ENCODE assay signal across 1 cellular context in the genomic region with DNA sequence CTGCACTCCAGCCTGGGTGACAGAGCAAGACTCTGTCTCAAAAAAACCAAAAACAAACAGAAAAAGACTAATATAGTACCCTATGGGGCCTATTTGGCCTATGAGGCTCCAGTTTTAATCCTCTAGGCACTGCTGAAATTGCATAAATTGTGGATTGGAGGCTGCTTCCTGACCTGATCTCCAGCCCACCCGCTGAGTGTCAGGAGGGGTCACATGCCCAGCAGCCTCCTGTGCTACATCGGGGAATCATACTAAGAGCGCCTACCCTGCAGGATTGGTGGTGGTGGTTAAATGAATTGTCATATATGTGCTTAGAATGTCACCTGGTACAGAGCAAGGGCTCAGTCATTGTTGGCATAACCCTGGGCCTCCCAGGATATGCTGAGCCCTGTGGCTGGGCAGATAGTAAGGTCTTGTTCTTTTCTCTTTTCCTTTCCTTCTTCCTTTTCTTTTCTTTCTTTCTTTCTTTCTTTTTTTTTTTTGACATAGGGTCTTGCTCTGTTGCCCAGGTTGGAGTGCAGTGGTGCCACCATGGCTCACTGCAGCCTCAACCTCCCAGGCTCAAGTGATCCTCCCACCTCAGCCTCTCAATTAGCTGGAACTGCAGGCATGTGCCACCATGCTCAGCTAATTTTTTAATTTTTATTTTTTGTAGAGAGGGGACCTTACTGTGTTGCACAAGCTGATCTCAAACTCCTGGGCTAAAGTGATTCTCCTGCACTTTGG.
TF ChIP-seq lines count a peak whose summit lies in the region.

No MANE protein-coding gene starts in this region.

TF ChIP-seq in GM23338, 12 proteins besides CTCF, POLR2A, EP300 and RAD21 (continued from another document):
- TF ChIP-seq, protein P1, sequence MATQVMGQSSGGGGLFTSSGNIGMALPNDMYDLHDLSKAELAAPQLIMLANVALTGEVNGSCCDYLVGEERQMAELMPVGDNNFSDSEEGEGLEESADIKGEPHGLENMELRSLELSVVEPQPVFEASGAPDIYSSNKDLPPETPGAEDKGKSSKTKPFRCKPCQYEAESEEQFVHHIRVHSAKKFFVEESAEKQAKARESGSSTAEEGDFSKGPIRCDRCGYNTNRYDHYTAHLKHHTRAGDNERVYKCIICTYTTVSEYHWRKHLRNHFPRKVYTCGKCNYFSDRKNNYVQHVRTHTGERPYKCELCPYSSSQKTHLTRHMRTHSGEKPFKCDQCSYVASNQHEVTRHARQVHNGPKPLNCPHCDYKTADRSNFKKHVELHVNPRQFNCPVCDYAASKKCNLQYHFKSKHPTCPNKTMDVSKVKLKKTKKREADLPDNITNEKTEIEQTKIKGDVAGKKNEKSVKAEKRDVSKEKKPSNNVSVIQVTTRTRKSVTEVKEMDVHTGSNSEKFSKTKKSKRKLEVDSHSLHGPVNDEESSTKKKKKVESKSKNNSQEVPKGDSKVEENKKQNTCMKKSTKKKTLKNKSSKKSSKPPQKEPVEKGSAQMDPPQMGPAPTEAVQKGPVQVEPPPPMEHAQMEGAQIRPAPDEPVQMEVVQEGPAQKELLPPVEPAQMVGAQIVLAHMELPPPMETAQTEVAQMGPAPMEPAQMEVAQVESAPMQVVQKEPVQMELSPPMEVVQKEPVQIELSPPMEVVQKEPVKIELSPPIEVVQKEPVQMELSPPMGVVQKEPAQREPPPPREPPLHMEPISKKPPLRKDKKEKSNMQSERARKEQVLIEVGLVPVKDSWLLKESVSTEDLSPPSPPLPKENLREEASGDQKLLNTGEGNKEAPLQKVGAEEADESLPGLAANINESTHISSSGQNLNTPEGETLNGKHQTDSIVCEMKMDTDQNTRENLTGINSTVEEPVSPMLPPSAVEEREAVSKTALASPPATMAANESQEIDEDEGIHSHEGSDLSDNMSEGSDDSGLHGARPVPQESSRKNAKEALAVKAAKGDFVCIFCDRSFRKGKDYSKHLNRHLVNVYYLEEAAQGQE (IDR thresholded peaks at IDR 0.05; ENCODE audit: unreplicated experiment) = no peak
- TF ChIP-seq, protein P2, sequence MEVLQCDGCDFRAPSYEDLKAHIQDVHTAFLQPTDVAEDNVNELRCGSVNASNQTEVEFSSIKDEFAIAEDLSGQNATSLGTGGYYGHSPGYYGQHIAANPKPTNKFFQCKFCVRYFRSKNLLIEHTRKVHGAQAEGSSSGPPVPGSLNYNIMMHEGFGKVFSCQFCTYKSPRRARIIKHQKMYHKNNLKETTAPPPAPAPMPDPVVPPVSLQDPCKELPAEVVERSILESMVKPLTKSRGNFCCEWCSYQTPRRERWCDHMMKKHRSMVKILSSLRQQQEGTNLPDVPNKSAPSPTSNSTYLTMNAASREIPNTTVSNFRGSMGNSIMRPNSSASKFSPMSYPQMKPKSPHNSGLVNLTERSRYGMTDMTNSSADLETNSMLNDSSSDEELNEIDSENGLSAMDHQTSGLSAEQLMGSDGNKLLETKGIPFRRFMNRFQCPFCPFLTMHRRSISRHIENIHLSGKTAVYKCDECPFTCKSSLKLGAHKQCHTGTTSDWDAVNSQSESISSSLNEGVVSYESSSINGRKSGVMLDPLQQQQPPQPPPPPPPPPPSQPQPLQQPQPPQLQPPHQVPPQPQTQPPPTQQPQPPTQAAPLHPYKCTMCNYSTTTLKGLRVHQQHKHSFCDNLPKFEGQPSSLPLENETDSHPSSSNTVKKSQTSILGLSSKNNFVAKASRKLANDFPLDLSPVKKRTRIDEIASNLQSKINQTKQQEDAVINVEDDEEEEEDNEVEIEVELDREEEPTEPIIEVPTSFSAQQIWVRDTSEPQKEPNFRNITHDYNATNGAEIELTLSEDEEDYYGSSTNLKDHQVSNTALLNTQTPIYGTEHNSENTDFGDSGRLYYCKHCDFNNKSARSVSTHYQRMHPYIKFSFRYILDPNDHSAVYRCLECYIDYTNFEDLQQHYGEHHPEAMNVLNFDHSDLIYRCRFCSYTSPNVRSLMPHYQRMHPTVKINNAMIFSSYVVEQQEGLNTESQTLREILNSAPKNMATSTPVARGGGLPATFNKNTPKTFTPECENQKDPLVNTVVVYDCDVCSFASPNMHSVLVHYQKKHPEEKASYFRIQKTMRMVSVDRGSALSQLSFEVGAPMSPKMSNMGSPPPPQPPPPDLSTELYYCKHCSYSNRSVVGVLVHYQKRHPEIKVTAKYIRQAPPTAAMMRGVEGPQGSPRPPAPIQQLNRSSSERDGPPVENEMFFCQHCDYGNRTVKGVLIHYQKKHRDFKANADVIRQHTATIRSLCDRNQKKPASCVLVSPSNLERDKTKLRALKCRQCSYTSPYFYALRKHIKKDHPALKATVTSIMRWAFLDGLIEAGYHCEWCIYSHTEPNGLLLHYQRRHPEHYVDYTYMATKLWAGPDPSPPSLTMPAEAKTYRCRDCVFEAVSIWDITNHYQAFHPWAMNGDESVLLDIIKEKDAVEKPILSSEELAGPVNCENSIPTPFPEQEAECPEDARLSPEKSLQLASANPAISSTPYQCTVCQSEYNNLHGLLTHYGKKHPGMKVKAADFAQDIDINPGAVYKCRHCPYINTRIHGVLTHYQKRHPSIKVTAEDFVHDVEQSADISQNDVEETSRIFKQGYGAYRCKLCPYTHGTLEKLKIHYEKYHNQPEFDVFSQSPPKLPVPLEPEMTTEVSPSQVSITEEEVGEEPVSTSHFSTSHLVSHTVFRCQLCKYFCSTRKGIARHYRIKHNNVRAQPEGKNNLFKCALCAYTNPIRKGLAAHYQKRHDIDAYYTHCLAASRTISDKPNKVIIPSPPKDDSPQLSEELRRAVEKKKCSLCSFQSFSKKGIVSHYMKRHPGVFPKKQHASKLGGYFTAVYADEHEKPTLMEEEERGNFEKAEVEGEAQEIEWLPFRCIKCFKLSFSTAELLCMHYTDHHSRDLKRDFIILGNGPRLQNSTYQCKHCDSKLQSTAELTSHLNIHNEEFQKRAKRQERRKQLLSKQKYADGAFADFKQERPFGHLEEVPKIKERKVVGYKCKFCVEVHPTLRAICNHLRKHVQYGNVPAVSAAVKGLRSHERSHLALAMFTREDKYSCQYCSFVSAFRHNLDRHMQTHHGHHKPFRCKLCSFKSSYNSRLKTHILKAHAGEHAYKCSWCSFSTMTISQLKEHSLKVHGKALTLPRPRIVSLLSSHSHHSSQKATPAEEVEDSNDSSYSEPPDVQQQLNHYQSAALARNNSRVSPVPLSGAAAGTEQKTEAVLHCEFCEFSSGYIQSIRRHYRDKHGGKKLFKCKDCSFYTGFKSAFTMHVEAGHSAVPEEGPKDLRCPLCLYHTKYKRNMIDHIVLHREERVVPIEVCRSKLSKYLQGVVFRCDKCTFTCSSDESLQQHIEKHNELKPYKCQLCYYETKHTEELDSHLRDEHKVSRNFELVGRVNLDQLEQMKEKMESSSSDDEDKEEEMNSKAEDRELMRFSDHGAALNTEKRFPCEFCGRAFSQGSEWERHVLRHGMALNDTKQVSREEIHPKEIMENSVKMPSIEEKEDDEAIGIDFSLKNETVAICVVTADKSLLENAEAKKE (CRISPR knock-in tag; IDR thresholded peaks at IDR 0.05) = no peak
